ENCODE assay signal across 17 cellular contexts in the genomic region with DNA sequence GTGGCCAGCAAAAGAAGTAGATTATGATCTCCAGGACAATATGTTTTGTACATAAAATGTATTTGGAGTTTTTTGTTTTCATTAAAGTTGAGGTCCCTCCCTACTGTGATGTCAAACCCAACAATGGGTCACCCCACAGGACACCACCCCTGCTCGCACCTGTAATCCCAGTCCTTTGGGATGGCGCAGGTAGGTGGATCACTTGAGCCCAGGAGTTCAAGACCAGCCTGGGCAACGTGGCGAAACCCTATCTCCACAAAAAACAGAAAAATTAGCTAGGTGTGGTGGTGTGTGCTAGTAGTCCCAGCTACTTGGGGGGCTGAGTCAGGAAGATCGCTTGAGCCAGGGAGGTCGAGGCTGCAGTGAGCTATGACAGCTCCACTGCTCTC. TPM values are rescaled to one million over a fixed set of nuclear protein-coding genes. Genes with fewer than 3 reads are reported as not detected.
DNase-seq lines count a peak whose midpoint lies in the region; ATAC-seq and TF ChIP-seq lines count a peak whose summit lies in the region.
"Had no signal": no experiment of that assay in that cellular context is flagged by ENCODE, and none has a peak within 500 bp of the region (broad histone marks: within the 10 kb centered on the region; RNA-seq: fewer than 3 reads in every experiment).

No MANE protein-coding gene starts in this region.

- peaks cover 57% of the 10 kb centered on the region for H3K79me2 ChIP-seq in ACC112 (ENCODE audit: control insufficient read depth, insufficient read depth, low read length, unreplicated experiment)

- no peaks in the 10 kb centered on the region for H3K27me3 ChIP-seq in ACC112 (ENCODE audit: insufficient read depth, low read length)
- no peaks in the 10 kb centered on the region for H3K27me3 ChIP-seq in CD4-positive, alpha-beta T cell (ENCODE audit: control insufficient read depth, insufficient read depth, low read length)
- no peaks in the 10 kb centered on the region for H3K27me3 ChIP-seq in naive thymus-derived CD4-positive, alpha-beta T cell (ENCODE audit: control insufficient read depth in 2 of 2, insufficient read depth in 2 of 2, low read length in 2 of 2)
- H3K27me3 ChIP-seq: body of pancreas, hepatocyte had no signal

- TF ChIP-seq CTCF in CD4-positive, alpha-beta T cell (IDR thresholded peaks at IDR 0.05), result no peak
- no peak for TF ChIP-seq CTCF in GM10248 (IDR thresholded peaks at IDR 0.05; ENCODE audit: control extremely low read depth, extremely low read depth, low read depth, missing control alignments)

- no peaks in the 10 kb centered on the region for H3K9me3 Mint-ChIP-seq in CD4-positive, alpha-beta T cell
- no peaks in the 10 kb centered on the region for H3K9me3 Mint-ChIP-seq in activated naive CD4-positive, alpha-beta T cell treated with anti-CD3 and anti-CD28 coated beads, Interleukin-2, amount 50 U/mL, for 72 hours
- H3K9me3 Mint-ChIP-seq in naive thymus-derived CD4-positive, alpha-beta T cell, result peaks cover 0 to under 1% (median 0%) of the 10 kb centered on the region in 11 donors

- CTCF ChIA-PET in CD4-positive, alpha-beta T cell (lab: Charles Lee), result interaction anchor here (1.2 kb wide), 1 partner anchor 151 kb away, joined by 4 read pairs; no protein-coding TSS in a partner anchor
- CTCF ChIA-PET in naive thymus-derived CD4-positive, alpha-beta T cell (lab: Charles Lee), result no interaction called here
- CTCF ChIA-PET in GM10248 (lab: Yijun Ruan, JAX), result no interaction called here

- H3K27ac ChIP-seq in ACC112 (ENCODE audit: low read depth, low read length), result peak overlapping the region; percentile 97
- no peak overlapping the region for H3K27ac ChIP-seq in CD4-positive, alpha-beta T cell (ENCODE audit: low read depth, low read length)
- H3K27ac ChIP-seq in naive thymus-derived CD4-positive, alpha-beta T cell (ENCODE audit: low read depth, low read length), result peak overlapping the region; percentile 20
- H3K27ac ChIP-seq: hepatocyte had no signal

- H3K36me3 Mint-ChIP-seq in CD4-positive, alpha-beta T cell (ENCODE audit: low read depth), result peaks cover 41% of the 10 kb centered on the region
- peaks cover 18 to 49% of the 10 kb centered on the region in 2 donors for H3K36me3 Mint-ChIP-seq in activated naive CD4-positive, alpha-beta T cell treated with anti-CD3 and anti-CD28 coated beads, Interleukin-2, amount 50 U/mL, for 72 hours
- peaks cover 1 to 42% (median 13%) of the 10 kb centered on the region in 5 donors for H3K36me3 Mint-ChIP-seq in naive thymus-derived CD4-positive, alpha-beta T cell

- H3K27me3 Mint-ChIP-seq in CD4-positive, alpha-beta T cell, result no peaks in the 10 kb centered on the region
- no peaks in the 10 kb centered on the region for H3K27me3 Mint-ChIP-seq in naive thymus-derived CD4-positive, alpha-beta T cell

- POLR2A ChIA-PET in CD4-positive, alpha-beta T cell (lab: Charles Lee), result interaction anchor here (1.5 to 2.5 kb wide), 2 partner anchors 9 to 17 kb away, joined by 3 to 12 read pairs; a partner anchor contains a TSS
- POLR2A ChIA-PET in naive thymus-derived CD4-positive, alpha-beta T cell (lab: Charles Lee), result no interaction called here
- POLR2A ChIA-PET in GM10248 (lab: Yijun Ruan, JAX), result interaction anchor here (1.3 kb wide), 1 partner anchor 17 kb away, joined by 6 read pairs; no protein-coding TSS in a partner anchor

- DNase-seq in CD4-positive, alpha-beta T cell, result no peak
- DNase-seq in activated naive CD4-positive, alpha-beta T cell treated with anti-CD3 and anti-CD28 coated beads, Interleukin-2, amount 50 U/mL, for 72 hours (ENCODE audit: low spot score in 2 of 2), result no peak
- no peak for DNase-seq in naive thymus-derived CD4-positive, alpha-beta T cell
- DNase-seq in GM10248 (ENCODE audit: extremely low spot score) (no peak), NCI-H1105 treated with DMSO at 0.1 percent for 48 hours (lab: John Stamatoyannopoulos, UW) (no peak)
- DNase-seq: AML-193, body of pancreas, KBM-7, NCI-H774, SK-N-SH had no signal

- H3K4me3 Mint-ChIP-seq in CD4-positive, alpha-beta T cell, result no peak overlapping the region
- peak overlapping the region in 6 of 10 donors; percentile 13 to 80 (median 67) for H3K4me3 Mint-ChIP-seq in naive thymus-derived CD4-positive, alpha-beta T cell

- peaks cover 66% of the 10 kb centered on the region for H3K4me1 Mint-ChIP-seq in CD4-positive, alpha-beta T cell (ENCODE audit: low read depth)
- peaks cover 37 to 73% (median 63%) of the 10 kb centered on the region in 7 donors for H3K4me1 Mint-ChIP-seq in naive thymus-derived CD4-positive, alpha-beta T cell

- ATAC-seq in CD4-positive, alpha-beta T cell (ENCODE audit: poor library complexity), result no peak
- no peak for ATAC-seq in activated naive CD4-positive, alpha-beta T cell treated with anti-CD3 and anti-CD28 coated beads, Interleukin-2, amount 50 U/mL, for 72 hours
- ATAC-seq in naive thymus-derived CD4-positive, alpha-beta T cell, result no peak
- no peak for ATAC-seq in HG03025 (IDR thresholded peaks at IDR 0.05; ENCODE audit: low FRiP score, unreplicated experiment)

- no peak overlapping the region for H2AFZ ChIP-seq in ACC112 (ENCODE audit: low read length, unreplicated experiment)
- H2AFZ ChIP-seq: hepatocyte had no signal

- H3K9me3 ChIP-seq in CD4-positive, alpha-beta T cell (ENCODE audit: control insufficient read depth, low read length), result no peaks in the 10 kb centered on the region
- no peaks in the 10 kb centered on the region for H3K9me3 ChIP-seq in naive thymus-derived CD4-positive, alpha-beta T cell (ENCODE audit: control insufficient read depth in 2 of 3, low read length in 3 of 3)
- H3K9me3 ChIP-seq: body of pancreas, SK-N-SH had no signal

- intact Hi-C loops in CD4-positive, alpha-beta T cell (cut with DNase I, micrococcal nuclease), result loop anchor here in 1 of 2 experiments (5.0 kb wide), 1 partner anchor 50 kb away; no protein-coding TSS in a partner anchor
- intact Hi-C loops in naive thymus-derived CD4-positive, alpha-beta T cell (cut with micrococcal nuclease), result loop anchor here (1.0 to 5.0 kb wide), 5 partner anchors 8 to 350 kb away; a partner anchor contains a TSS

- H3K4me1 ChIP-seq in ACC112 (ENCODE audit: control insufficient read depth, insufficient read depth, low read length, unreplicated experiment), result peaks cover 50% of the 10 kb centered on the region
- peaks cover 13 to 19% of the 10 kb centered on the region in 2 donors for H3K4me1 ChIP-seq in naive thymus-derived CD4-positive, alpha-beta T cell (ENCODE audit: control insufficient read depth in 2 of 2, insufficient read depth in 2 of 2, low read length in 2 of 2)

- H3K4me3 ChIP-seq in ACC112 (ENCODE audit: low read depth, low read length), result no peak overlapping the region
- H3K4me3 ChIP-seq in naive thymus-derived CD4-positive, alpha-beta T cell (ENCODE audit: low read length), result no peak overlapping the region
- H3K4me3 ChIP-seq: body of pancreas, hepatocyte had no signal

- peaks cover 4% of the 10 kb centered on the region; the same call in 1 of the 2 replicates for H3K36me3 ChIP-seq in ACC112 (ENCODE audit: insufficient read depth, low read length)
- peaks cover 0 to 32% (median 0%) of the 10 kb centered on the region in 3 experiments for H3K36me3 ChIP-seq in naive thymus-derived CD4-positive, alpha-beta T cell (ENCODE audit: control insufficient read depth in 2 of 3, insufficient read depth in 3 of 3, low read length in 3 of 3)

- peak overlapping the region; percentile 76 for H3K27ac Mint-ChIP-seq in CD4-positive, alpha-beta T cell
- H3K27ac Mint-ChIP-seq in activated naive CD4-positive, alpha-beta T cell treated with anti-CD3 and anti-CD28 coated beads, Interleukin-2, amount 50 U/mL, for 72 hours, result peak overlapping the region; percentile 93 to 100
- peak overlapping the region in 6 of 9 donors; percentile 14 to 77 (median 42) for H3K27ac Mint-ChIP-seq in naive thymus-derived CD4-positive, alpha-beta T cell

RNA-seq across cellular contexts. Expression of a gene that starts 9.0 kb away (rescaled TPM):
- total RNA-seq in CD4-positive, alpha-beta T cell, result 10 to 100 TPM; 70.2 to 78.1 TPM
- total RNA-seq in activated naive CD4-positive, alpha-beta T cell treated with anti-CD3 and anti-CD28 coated beads, Interleukin-2, amount 50 U/mL, for 72 hours, result 10 to 100 TPM; 44.7 to 54.9 TPM
- total RNA-seq in naive thymus-derived CD4-positive, alpha-beta T cell, result 10 to 100 TPM; 47.3 to 85.1 (median 65.0) TPM
- polyA plus RNA-seq in naive thymus-derived CD4-positive, alpha-beta T cell, result 10 to 100 TPM; 11.2 to 33.7 TPM

RNA-seq across cellular contexts. Expression of a gene that starts 37.1 kb away (rescaled TPM):
- total RNA-seq in CD4-positive, alpha-beta T cell, result not detected
- not detected for total RNA-seq in activated naive CD4-positive, alpha-beta T cell treated with anti-CD3 and anti-CD28 coated beads, Interleukin-2, amount 50 U/mL, for 72 hours
- not detected for total RNA-seq in naive thymus-derived CD4-positive, alpha-beta T cell
- polyA plus RNA-seq in naive thymus-derived CD4-positive, alpha-beta T cell, result not detected
- total RNA-seq: body of pancreas, hepatocyte, kidney epithelial cell, mononuclear cell, osteoblast had no signal
- polyA plus RNA-seq: hepatocyte, SK-N-SH had no signal

RNA-seq across cellular contexts. Expression of a gene that starts 50.9 kb away (rescaled TPM):
- not detected for total RNA-seq in CD4-positive, alpha-beta T cell
- not detected for total RNA-seq in activated naive CD4-positive, alpha-beta T cell treated with anti-CD3 and anti-CD28 coated beads, Interleukin-2, amount 50 U/mL, for 72 hours
- total RNA-seq in naive thymus-derived CD4-positive, alpha-beta T cell, result not detected
- polyA plus RNA-seq in naive thymus-derived CD4-positive, alpha-beta T cell, result not detected
- total RNA-seq: dermis blood vessel endothelial cell, kidney epithelial cell, mononuclear cell had no signal

RNA-seq across cellular contexts. Expression of a gene that starts 54.9 kb away (rescaled TPM):
- total RNA-seq in CD4-positive, alpha-beta T cell, result not detected
- total RNA-seq in activated naive CD4-positive, alpha-beta T cell treated with anti-CD3 and anti-CD28 coated beads, Interleukin-2, amount 50 U/mL, for 72 hours, result under 1 TPM in 1 of 2 donors, not detected in 1; 0.37 TPM
- total RNA-seq in naive thymus-derived CD4-positive, alpha-beta T cell, result not detected
- not detected for polyA plus RNA-seq in naive thymus-derived CD4-positive, alpha-beta T cell
- total RNA-seq: dermis blood vessel endothelial cell, kidney epithelial cell, mononuclear cell, osteoblast had no signal

Comparison
In these comparisons a context has a peak if more than half of its experiments do, and no peak if none do; other contexts are left out.
1. H3K27ac Mint-ChIP-seq: peak in every context shown above with its lines; median percentile 96 in activated naive CD4-positive, alpha-beta T cell treated with anti-CD3 and anti-CD28 coated beads, Interleukin-2, amount 50 U/mL, for 72 hours; 76 in CD4-positive, alpha-beta T cell; 42 in naive thymus-derived CD4-positive, alpha-beta T cell.